Comparison of ENCODE assay signal across 17 cellular contexts in the genomic region with DNA sequence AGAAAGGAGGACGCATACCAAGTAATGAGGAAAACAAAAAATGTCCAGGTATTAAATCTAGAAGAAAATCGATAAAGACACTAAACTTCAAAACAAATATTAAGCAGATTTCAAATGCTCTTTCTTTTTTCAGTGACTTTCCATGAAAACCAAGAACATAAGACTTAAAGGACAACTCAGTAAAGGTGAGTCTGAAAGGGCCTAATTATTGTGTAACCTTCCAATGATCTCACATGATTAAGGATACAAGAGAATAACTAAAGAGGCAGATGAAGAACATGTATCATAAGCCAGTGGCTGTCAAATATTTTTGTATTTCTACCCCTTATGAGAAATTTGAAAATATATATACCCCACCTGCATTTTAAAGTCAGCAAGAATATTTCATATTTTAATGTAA. TPM values are rescaled to one million over a fixed set of nuclear protein-coding genes. Genes with fewer than 3 reads are reported as not detected.
DNase-seq lines count a peak whose midpoint lies in the region; ATAC-seq and TF ChIP-seq lines count a peak whose summit lies in the region.
"Had no signal": no experiment of that assay in that cellular context is flagged by ENCODE, and none has a peak within 500 bp of the region (broad histone marks: within the 10 kb centered on the region; RNA-seq: fewer than 3 reads in every experiment).

No MANE protein-coding gene starts in this region.

- peak overlapping the region; percentile 71 for H3K27ac Mint-ChIP-seq in activated naive CD4-positive, alpha-beta T cell treated with anti-CD3 and anti-CD28 coated beads, Interleukin-2, amount 50 U/mL, for 24 hours
- H3K27ac Mint-ChIP-seq in naive B cell, result peak overlapping the region in 5 of 6 donors; percentile 26 to 64 (median 47)
- H3K27ac Mint-ChIP-seq: H9 had no signal

- no peaks in the 10 kb centered on the region for H3K4me1 ChIP-seq in lower lobe of right lung
- H3K4me1 ChIP-seq: BLaER1 had no signal

- intact Hi-C loops in lower lobe of right lung (cut with DNase I), result no loop called here

- no peak overlapping the region for H3K4me3 Mint-ChIP-seq in activated naive CD4-positive, alpha-beta T cell treated with anti-CD3 and anti-CD28 coated beads, Interleukin-2, amount 50 U/mL, for 24 hours
- no peak overlapping the region for H3K4me3 Mint-ChIP-seq in naive B cell
- H3K4me3 Mint-ChIP-seq: CD14-positive monocyte; CD4-positive, alpha-beta memory T cell; H9 had no signal

- H3K4me1 Mint-ChIP-seq in activated naive CD4-positive, alpha-beta T cell treated with anti-CD3 and anti-CD28 coated beads, Interleukin-2, amount 50 U/mL, for 24 hours, result peaks cover 13% of the 10 kb centered on the region
- H3K4me1 Mint-ChIP-seq in naive B cell, result peaks cover 11 to 24% (median 18%) of the 10 kb centered on the region in 3 donors
- H3K4me1 Mint-ChIP-seq: CD14-positive monocyte had no signal

- TF ChIP-seq CTCF in lower lobe of right lung (IDR thresholded peaks at IDR 0.05), result no peak

- no peak overlapping the region for H3K4me3 ChIP-seq in lower lobe of right lung
- H3K4me3 ChIP-seq: BLaER1 had no signal

- peaks cover 7% of the 10 kb centered on the region for H3K36me3 Mint-ChIP-seq in activated naive CD4-positive, alpha-beta T cell treated with anti-CD3 and anti-CD28 coated beads, Interleukin-2, amount 50 U/mL, for 24 hours
- H3K36me3 Mint-ChIP-seq in naive B cell, result peaks cover 0 to 15% of the 10 kb centered on the region in 2 donors

- no peaks in the 10 kb centered on the region for H3K27me3 Mint-ChIP-seq in activated naive CD4-positive, alpha-beta T cell treated with anti-CD3 and anti-CD28 coated beads, Interleukin-2, amount 50 U/mL, for 24 hours
- no peaks in the 10 kb centered on the region for H3K27me3 Mint-ChIP-seq in naive B cell
- H3K27me3 Mint-ChIP-seq: CD4-positive, alpha-beta memory T cell had no signal

- H3K27ac ChIP-seq in epithelial cell of prostate (peak overlapping the region; percentile 72), lower lobe of right lung (no peak overlapping the region)
- H3K27ac ChIP-seq: BLaER1 had no signal

- no peaks in the 10 kb centered on the region for H3K9me3 Mint-ChIP-seq in activated naive CD4-positive, alpha-beta T cell treated with anti-CD3 and anti-CD28 coated beads, Interleukin-2, amount 50 U/mL, for 24 hours
- no peaks in the 10 kb centered on the region for H3K9me3 Mint-ChIP-seq in naive B cell
- H3K9me3 Mint-ChIP-seq: CD14-positive monocyte, H9 had no signal

- H3K27me3 ChIP-seq in lower lobe of right lung (ENCODE audit: low read depth), result no peaks in the 10 kb centered on the region
- H3K27me3 ChIP-seq: BLaER1 had no signal

- H3K9me3 ChIP-seq in lower lobe of right lung, result no peaks in the 10 kb centered on the region
- H3K9me3 ChIP-seq: BLaER1 had no signal

- DNase-seq in activated naive CD4-positive, alpha-beta T cell treated with Interleukin-2 at 50 U/mL for 16 hours, result no peak
- no peak for DNase-seq in epithelial cell of prostate (ENCODE audit: low read depth, low spot score)
- no peak for DNase-seq in naive B cell
- DNase-seq in lower lobe of right lung, result no peak
- DNase-seq in EL, result no peak
- DNase-seq: 8988T; Calu3; CD4-positive, alpha-beta memory T cell; DMS 273 treated with DMSO at 0.1 percent for 48 hours; DMS53; DND-41; H9 had no signal

- peaks cover 14% of the 10 kb centered on the region for H3K36me3 ChIP-seq in lower lobe of right lung

- no peak for ATAC-seq in naive B cell (ENCODE audit: low read depth in 2 of 2)
- no peak for ATAC-seq in lower lobe of right lung
- no peak for ATAC-seq in HG03045 (IDR thresholded peaks at IDR 0.05; ENCODE audit: unreplicated experiment)
- ATAC-seq: HepG2 had no signal

RNA-seq across cellular contexts. Expression of a gene that starts 30.7 kb away (rescaled TPM):
- polyA plus RNA-seq in naive B cell (ENCODE audit: low read depth in 6 of 6), result 10 to 100 TPM; 11.5 to 39.0 (median 22.7) TPM
- total RNA-seq in lower lobe of right lung, result 102 TPM
